In genomic region chr21:41048636-41049035, GRCh38 we compare ENCODE assay signal across 26 cellular contexts.
"Had no signal": no experiment of that assay in that cellular context is flagged by ENCODE, and none has a peak within 500 bp of the region (broad histone marks: within the 10 kb centered on the region; RNA-seq: fewer than 3 reads in every experiment).

No MANE protein-coding gene starts in this region.

- H3K36me3 ChIP-seq: heart right ventricle, left lung, pancreas, right lobe of liver, suprapubic skin, transverse colon, upper lobe of right lung, uterus had no signal

- H3K4me1 Mint-ChIP-seq: stimulated activated naive CD8-positive, alpha-beta T cell treated with anti-CD3 and anti-CD28 coated beads, Interleukin-15, amount 100 ng/mL, for 72 hours had no signal

- H3K36me3 Mint-ChIP-seq: naive thymus-derived CD8-positive, alpha-beta T cell had no signal

- H3K4me1 ChIP-seq: foreskin keratinocyte, heart right ventricle, left lung, pancreas, right lobe of liver, suprapubic skin, transverse colon, upper lobe of right lung, uterus had no signal

- ATAC-seq: effector memory CD8-positive, alpha-beta T cell; esophagus mucosa; foreskin keratinocyte; heart right ventricle; left cardiac atrium; left lung; naive thymus-derived CD8-positive, alpha-beta T cell; pancreas; right lobe of liver; stimulated activated naive CD8-positive, alpha-beta T cell treated with anti-CD3 and anti-CD28 coated beads, Interleukin-15, amount 100 ng/mL, for 72 hours; upper lobe of right lung had no signal

- H3K27ac ChIP-seq: foreskin keratinocyte, heart right ventricle, left lung, pancreas, right lobe of liver, suprapubic skin, transverse colon, upper lobe of right lung, uterus had no signal

- H3K27me3 Mint-ChIP-seq: progenitor cell of endocrine pancreas had no signal

- H3K27me3 ChIP-seq: foreskin keratinocyte, right lobe of liver, upper lobe of right lung, uterus had no signal

- H3K4me3 Mint-ChIP-seq: effector memory CD8-positive, alpha-beta T cell; naive thymus-derived CD8-positive, alpha-beta T cell; nephron progenitor cell; stimulated activated naive CD8-positive, alpha-beta T cell treated with anti-CD3 and anti-CD28 coated beads, Interleukin-15, amount 100 ng/mL, for 72 hours had no signal

- H3K9me3 ChIP-seq: heart right ventricle, left lung, pancreas, right lobe of liver, suprapubic skin, transverse colon, upper lobe of right lung, uterus had no signal

- H3K9me3 Mint-ChIP-seq: naive thymus-derived CD8-positive, alpha-beta T cell; nephron progenitor cell; stimulated activated naive CD8-positive, alpha-beta T cell treated with anti-CD3 and anti-CD28 coated beads, Interleukin-15, amount 100 ng/mL, for 72 hours had no signal

- DNase-seq: cortex of kidney; effector memory CD8-positive, alpha-beta T cell; foreskin keratinocyte; glutamatergic neuron; heart right ventricle; hippocampal formation; left cardiac atrium; left lung; mesendoderm; naive thymus-derived CD8-positive, alpha-beta T cell; nephron progenitor cell; pancreas; right lobe of liver; small intestine; stimulated activated CD4-positive, alpha-beta T cell treated with anti-CD3 and anti-CD28 coated beads, Interleukin-12 subunit alpha, Interleukin-12 subunit beta, amount 100 ng/mL, for 4 hours; stimulated activated CD4-positive, alpha-beta T cell treated with anti-CD3 and anti-CD28 coated beads, Interleukin-1b, Interleukin-23, amount 100 ng/mL, for 48 hours; stimulated activated CD4-positive, alpha-beta T cell treated with anti-CD3 and anti-CD28 coated beads, Interleukin-4, amount 100 ng/mL, for 1 hour; stimulated activated CD8-positive, alpha-beta memory T cell treated with anti-CD3 and anti-CD28 coated beads, Interleukin-4, amount 100 ng/mL, for 48 hours; stimulated activated naive CD4-positive, alpha-beta T cell; stimulated activated naive CD8-positive, alpha-beta T cell treated with anti-CD3 and anti-CD28 coated beads, Interleukin-15, amount 100 ng/mL, for 72 hours; transverse colon; upper lobe of right lung; uterus had no signal

- H3K4me3 ChIP-seq: heart right ventricle, left lung, pancreas, right lobe of liver, suprapubic skin, transverse colon, upper lobe of right lung, uterus had no signal

- H3K27ac Mint-ChIP-seq: effector memory CD8-positive, alpha-beta T cell; naive thymus-derived CD8-positive, alpha-beta T cell; nephron progenitor cell; progenitor cell of endocrine pancreas; stimulated activated naive CD8-positive, alpha-beta T cell treated with anti-CD3 and anti-CD28 coated beads, Interleukin-15, amount 100 ng/mL, for 72 hours had no signal
